16 cellular contexts compared by ENCODE assay signal in genomic region chr22:41899992-41900651, GRCh38. TPM values are rescaled to one million over a fixed set of nuclear protein-coding genes. Genes with fewer than 3 reads are reported as not detected.
"Had no signal": no experiment of that assay in that cellular context is flagged by ENCODE, and none has a peak within 500 bp of the region (broad histone marks: within the 10 kb centered on the region; RNA-seq: fewer than 3 reads in every experiment).

No MANE protein-coding gene starts in this region.

- H3K27me3 ChIP-seq: hepatocyte had no signal

- H3K4me3 ChIP-seq: hepatocyte, skin epidermis had no signal

- H3K27me3 Mint-ChIP-seq: activated naive CD8-positive, alpha-beta T cell; brain; T-helper 17 cell had no signal

- H3K4me3 Mint-ChIP-seq: activated CD8-positive, alpha-beta T cell treated with anti-CD3 and anti-CD28 coated beads, Interleukin-2, amount 10 ng/mL, durations not matched to agents 7 days and 5 days; activated naive CD8-positive, alpha-beta T cell; brain; neural crest cell; T-helper 17 cell had no signal

- ATAC-seq: activated CD8-positive, alpha-beta T cell treated with anti-CD3 and anti-CD28 coated beads, Interleukin-2, amount 10 ng/mL, durations not matched to agents 7 days and 5 days; T-helper 17 cell had no signal

- DNase-seq: activated CD4-positive, alpha-beta T cell treated with anti-CD3 and anti-CD28 coated beads for 4 hours; activated CD8-positive, alpha-beta memory T cell treated with anti-CD3 and anti-CD28 coated beads, Interleukin-2, amount 50 U/mL, for 4 hours; activated CD8-positive, alpha-beta T cell treated with anti-CD3 and anti-CD28 coated beads, Interleukin-2, amount 10 ng/mL, durations not matched to agents 7 days and 5 days; activated gamma-delta T cell treated with Interleukin-2 at 50 U/mL for 16 hours; effector CD8-positive, alpha-beta T cell; islet precursor cell; T-helper 17 cell had no signal

- H3K9me3 Mint-ChIP-seq: brain, neural crest cell had no signal

- H3K36me3 Mint-ChIP-seq: activated naive CD8-positive, alpha-beta T cell had no signal

- H3K27ac Mint-ChIP-seq: activated CD8-positive, alpha-beta T cell treated with anti-CD3 and anti-CD28 coated beads, Interleukin-2, amount 10 ng/mL, durations not matched to agents 7 days and 5 days; activated naive CD8-positive, alpha-beta T cell had no signal

- H3K4me1 Mint-ChIP-seq: brain, neural crest cell had no signal

- H3K27ac ChIP-seq: hepatocyte, skin epidermis had no signal

RNA-seq across cellular contexts. Expression of gene SHISA8, which starts 14.8 kb away (rescaled TPM):
- total RNA-seq: activated CD8-positive, alpha-beta T cell treated with anti-CD3 and anti-CD28 coated beads, Interleukin-2, amount 10 ng/mL, durations not matched to agents 7 days and 5 days; frontal cortex; hepatocyte; osteocyte; pulmonary artery endothelial cell; ureter had no signal
